In the genomic region with DNA sequence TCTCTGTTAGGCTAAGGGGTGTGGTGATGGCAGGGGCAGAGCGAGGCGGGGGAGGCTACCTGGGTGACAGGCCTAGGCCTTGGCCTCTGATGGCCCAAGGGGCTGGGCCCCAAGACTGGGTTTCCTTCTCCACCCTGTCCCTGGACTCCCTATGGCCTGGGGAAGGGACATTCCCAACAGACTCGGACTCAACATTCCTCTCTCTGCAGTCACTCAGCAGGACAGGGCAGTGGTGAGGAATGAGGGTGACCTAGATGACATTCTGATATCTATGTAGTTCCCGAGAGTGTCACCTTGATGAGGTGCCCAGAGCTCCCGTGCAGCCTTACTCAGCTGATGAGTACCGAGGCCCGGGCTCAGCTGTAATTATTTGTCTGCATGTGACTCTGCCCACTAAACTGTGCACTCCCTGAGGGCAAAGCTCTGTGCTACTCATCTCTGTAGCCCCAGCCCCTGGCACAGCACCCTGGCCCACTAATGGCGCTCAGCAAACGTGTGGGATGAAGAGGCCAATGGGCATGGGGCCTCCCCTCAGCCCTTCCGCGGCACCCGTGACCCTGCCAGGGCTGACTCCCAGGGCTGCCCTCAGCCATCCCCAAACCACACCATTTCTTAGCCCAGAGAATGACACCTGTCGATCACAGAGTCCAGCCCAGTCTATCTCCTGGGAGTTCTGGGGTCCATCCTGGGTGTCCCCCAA, we compare ENCODE assay signal across 13 cellular contexts. TPM values are rescaled to one million over a fixed set of nuclear protein-coding genes. Genes with fewer than 3 reads are reported as not detected.
DNase-seq lines count a peak whose midpoint lies in the region; ATAC-seq, FAIRE-seq and TF ChIP-seq lines count a peak whose summit lies in the region.
"Had no signal": no experiment of that assay in that cellular context is flagged by ENCODE, and none has a peak within 500 bp of the region (broad histone marks: within the 10 kb centered on the region; RNA-seq: fewer than 3 reads in every experiment).

No MANE protein-coding gene starts in this region.

- H3K36me3 ChIP-seq in mesendoderm (ENCODE audit: control insufficient read depth, insufficient read depth, low read length) (no peaks in the 10 kb centered on the region), tibial nerve (no peaks in the 10 kb centered on the region)

- no peak overlapping the region for H4K8ac ChIP-seq in mesendoderm (ENCODE audit: low read depth, low read length)

- no peak for ATAC-seq in central memory CD8-positive, alpha-beta T cell (replicated peaks; ENCODE audit: extremely low read depth, poor library complexity, severe bottlenecking)
- ATAC-seq in HG03439 (IDR thresholded peaks at IDR 0.05; ENCODE audit: unreplicated experiment) (no peak), GM18511 (IDR thresholded peaks at IDR 0.05; ENCODE audit: unreplicated experiment) (no peak)

- peaks cover 14% of the 10 kb centered on the region for H3K27me3 Mint-ChIP-seq in T-helper 1 cell treated with Interleukin-12 subunit alpha and Interleukin-12 subunit beta and Interleukin-4 antibody, amounts not matched to agents 30 μg/mL and 1 μg/mL, for 36 hours (ENCODE audit: low read depth)
- no peaks in the 10 kb centered on the region for H3K27me3 Mint-ChIP-seq in central memory CD8-positive, alpha-beta T cell

- no peak overlapping the region for H3K9ac ChIP-seq in mesendoderm (ENCODE audit: low read length)

- peak overlapping the region; percentile 40 for H3K4me3 Mint-ChIP-seq in T-helper 1 cell treated with Interleukin-12 subunit alpha and Interleukin-12 subunit beta and Interleukin-4 antibody, amounts not matched to agents 30 μg/mL and 1 μg/mL, for 36 hours
- no peak overlapping the region for H3K4me3 Mint-ChIP-seq in central memory CD8-positive, alpha-beta T cell

- no peak overlapping the region for H2BK15ac ChIP-seq in mesendoderm (replicated peaks; ENCODE audit: low read depth)

- no peak overlapping the region for H3K4me3 ChIP-seq in mesendoderm (ENCODE audit: low read length)
- peak overlapping the region in 1 of 4 donors; percentile 74 for H3K4me3 ChIP-seq in tibial nerve

- H3K36me3 Mint-ChIP-seq in T-helper 1 cell treated with Interleukin-12 subunit alpha and Interleukin-12 subunit beta and Interleukin-4 antibody, amounts not matched to agents 30 μg/mL and 1 μg/mL, for 36 hours (ENCODE audit: low read depth) = peaks cover under 1% of the 10 kb centered on the region
- peaks cover 5% of the 10 kb centered on the region for H3K36me3 Mint-ChIP-seq in central memory CD8-positive, alpha-beta T cell (ENCODE audit: insufficient read depth)

- H3K4me1 Mint-ChIP-seq in T-helper 1 cell treated with Interleukin-12 subunit alpha and Interleukin-12 subunit beta and Interleukin-4 antibody, amounts not matched to agents 30 μg/mL and 1 μg/mL, for 36 hours (ENCODE audit: low read depth) = peaks cover 4% of the 10 kb centered on the region
- peaks cover 5% of the 10 kb centered on the region for H3K4me1 Mint-ChIP-seq in central memory CD8-positive, alpha-beta T cell

- no peak overlapping the region for H3K18ac ChIP-seq in mesendoderm (ENCODE audit: low read length)

- no CpG with 5 or more reads among the region's 13 CpGs for WGBS in mesendoderm (ENCODE audit: extremely low coverage, insufficient coverage, low lambda C conversion rate)
- 63 to 72% methylated on average over 13 of the region's 13 CpGs for WGBS in tibial nerve, 2 donors

- H2BK5ac ChIP-seq in mesendoderm (ENCODE audit: low read length) = no peak overlapping the region

- H3K4me1 ChIP-seq in mesendoderm (ENCODE audit: control insufficient read depth, low read depth, low read length) (peaks cover 3% of the 10 kb centered on the region), tibial nerve (peaks cover 0 to 68% (median 26%) of the 10 kb centered on the region in 4 donors)

- H3K9me3 ChIP-seq in tibial nerve = no peaks in the 10 kb centered on the region

- no peak overlapping the region for H4K5ac ChIP-seq in mesendoderm (ENCODE audit: low read length)

- TF ChIP-seq POLR2A in tibial nerve (IDR thresholded peaks at IDR 0.05) = no peak

- no peak for FAIRE-seq in D721Med (lab: Jason Lieb, UNC)
- FAIRE-seq: A204.1 had no signal

- no peak overlapping the region for H3K27ac ChIP-seq in mesendoderm (ENCODE audit: low read depth, low read length)
- peak overlapping the region in 3 of 4 donors; percentile 20 to 100 (median 87) for H3K27ac ChIP-seq in tibial nerve

- no peak overlapping the region for H2BK120ac ChIP-seq in mesendoderm (ENCODE audit: low read depth, low read length)

- no peak overlapping the region for H3K56ac ChIP-seq in mesendoderm (ENCODE audit: low read length)

- no peaks in the 10 kb centered on the region for H3K27me3 ChIP-seq in mesendoderm (ENCODE audit: insufficient read depth, low read length, poor library complexity)
- no peaks in the 10 kb centered on the region for H3K27me3 ChIP-seq in tibial nerve

- DNase-seq in T-helper 1 cell = no peak
- no peak for DNase-seq in central memory CD8-positive, alpha-beta T cell (ENCODE audit: low spot score in 2 of 2)
- DNase-seq in mesendoderm = peak; percentile 61
- DNase-seq in tibial nerve (ENCODE audit: low spot score in 2 of 2) = no peak
- no peak for DNase-seq in D721Med (ENCODE audit: insufficient read length, low spot score)
- DNase-seq: activated CD8-positive, alpha-beta memory T cell treated with anti-CD3 and anti-CD28 coated beads, Interleukin-2, amount 50 U/mL, for 48 hours; KG1; NCI-H446 had no signal

- no peak for TF ChIP-seq EP300 in tibial nerve (IDR thresholded peaks at IDR 0.05)

- H3K79me2 ChIP-seq in mesendoderm (ENCODE audit: control insufficient read depth, insufficient read depth, low read length) = no peaks in the 10 kb centered on the region

- no peak overlapping the region for H3K23ac ChIP-seq in mesendoderm (ENCODE audit: low read length)

- no peaks in the 10 kb centered on the region for H3K9me3 Mint-ChIP-seq in T-helper 1 cell treated with Interleukin-12 subunit alpha and Interleukin-12 subunit beta and Interleukin-4 antibody, amounts not matched to agents 30 μg/mL and 1 μg/mL, for 36 hours
- H3K9me3 Mint-ChIP-seq in central memory CD8-positive, alpha-beta T cell = no peaks in the 10 kb centered on the region
- H3K9me3 Mint-ChIP-seq: T-helper 2 cell treated with Interferon-gamma antibody and Interleukin-4, amounts not matched to agents 5 μg/mL and 100 μg/mL, for 36 hours had no signal

- H2AK5ac ChIP-seq in mesendoderm (ENCODE audit: low read length) = no peak overlapping the region

- H3K79me1 ChIP-seq in mesendoderm (ENCODE audit: low read length) = no peaks in the 10 kb centered on the region

- H3K4me2 ChIP-seq in mesendoderm (ENCODE audit: low read length) = no peak overlapping the region

- no peak overlapping the region for H3K27ac Mint-ChIP-seq in T-helper 1 cell treated with Interleukin-12 subunit alpha and Interleukin-12 subunit beta and Interleukin-4 antibody, amounts not matched to agents 30 μg/mL and 1 μg/mL, for 36 hours
- peak overlapping the region; percentile 23 for H3K27ac Mint-ChIP-seq in central memory CD8-positive, alpha-beta T cell (ENCODE audit: low read depth)
- H3K27ac Mint-ChIP-seq: T-helper 2 cell treated with Interferon-gamma antibody and Interleukin-4, amounts not matched to agents 5 μg/mL and 100 μg/mL, for 36 hours had no signal

- H3K4ac ChIP-seq in mesendoderm (ENCODE audit: low read depth, low read length) = no peak overlapping the region

- TF ChIP-seq CTCF in tibial nerve (IDR thresholded peaks at IDR 0.05) = no peak
- no peak for TF ChIP-seq CTCF in D721Med (IDR thresholded peaks at IDR 0.05; ENCODE audit: insufficient read depth, missing control alignments)

RNA-seq across cellular contexts. Expression of a gene that starts 2.2 kb away (rescaled TPM):
- polyA plus RNA-seq in mesendoderm (2013, experiment 1 of 2) = 14.9 TPM
- 14.1 TPM for polyA plus RNA-seq in mesendoderm (2013, experiment 2 of 2)
- total RNA-seq in tibial nerve = 100 to 1,000 TPM in 1 of 4 donors, 10 to 100 TPM in 3; 45.7 to 103 (median 69.3) TPM

RNA-seq across cellular contexts. Expression of a gene that starts 5.4 kb away (rescaled TPM):
- polyA plus RNA-seq in mesendoderm (2013, experiment 1 of 2) = 1.4 TPM
- 1.3 TPM for polyA plus RNA-seq in mesendoderm (2013, experiment 2 of 2)
- 10 to 100 TPM; 25.9 to 41.9 (median 28.2) TPM for total RNA-seq in tibial nerve

RNA-seq across cellular contexts. Expression of a gene that starts 18.2 kb away (rescaled TPM):
- polyA plus RNA-seq in mesendoderm (2013, experiment 1 of 2) = 20.9 TPM
- 20.6 TPM for polyA plus RNA-seq in mesendoderm (2013, experiment 2 of 2)
- 10 to 100 TPM; 22.2 to 35.2 (median 29.7) TPM for total RNA-seq in tibial nerve

RNA-seq across cellular contexts. Expression of a gene that starts 31.6 kb away (rescaled TPM):
- polyA plus RNA-seq in mesendoderm (2013, experiment 1 of 2) = 3.4 TPM
- polyA plus RNA-seq in mesendoderm (2013, experiment 2 of 2) = 3.0 TPM
- 10 to 100 TPM in 2 of 4 donors, 1 to 10 TPM in 2; 6.6 to 17.5 (median 11.7) TPM for total RNA-seq in tibial nerve
